In genomic region chr13:74105871-74106270, GRCh38 we compare ENCODE assay signal across 29 cellular contexts.
"Had no signal": no experiment of that assay in that cellular context is flagged by ENCODE, and none has a peak within 500 bp of the region (broad histone marks: within the 10 kb centered on the region; RNA-seq: fewer than 3 reads in every experiment).

No MANE protein-coding gene starts in this region.

- H3K9me3 ChIP-seq: esophagus muscularis mucosa, left lung, neutrophil, pancreas, right lobe of liver, testis, tibial artery had no signal

- H3K27me3 Mint-ChIP-seq: naive B cell; natural killer cell treated with Interleukin-12 subunit alpha and Interleukin-12 subunit beta and Interleukin-15 and Interleukin-18, amount 100 ng/mL, for 72 hours; type B pancreatic cell had no signal

- H3K36me3 ChIP-seq: esophagus muscularis mucosa, heart right ventricle, left lung, neutrophil, pancreas, right lobe of liver, tibial artery had no signal

- H3K27ac Mint-ChIP-seq: mesothelial cell of epicardium; natural killer cell treated with Interleukin-12 subunit alpha and Interleukin-12 subunit beta and Interleukin-15 and Interleukin-18, amount 100 ng/mL, for 72 hours; type B pancreatic cell had no signal

- H3K4me1 ChIP-seq: foreskin keratinocyte, left lung, pancreas, testis had no signal

- H3K4me2 ChIP-seq: smooth muscle cell had no signal

- H3K27ac ChIP-seq: coronary artery, esophagus muscularis mucosa, foreskin keratinocyte, heart right ventricle, left lung, neutrophil, pancreas, right lobe of liver, testis, tibial artery had no signal

- H3K27me3 ChIP-seq: esophagus muscularis mucosa, foreskin keratinocyte, heart right ventricle, left lung, neutrophil, right lobe of liver, testis, tibial artery had no signal

- H3K4me3 ChIP-seq: coronary artery, esophagus muscularis mucosa, heart right ventricle, left lung, mucosa of descending colon, pancreas, right lobe of liver, smooth muscle cell, testis, tibial artery had no signal

- H3K4me3 Mint-ChIP-seq: mesothelial cell of epicardium; naive B cell; natural killer cell treated with Interleukin-12 subunit alpha and Interleukin-12 subunit beta and Interleukin-15 and Interleukin-18, amount 100 ng/mL, for 72 hours; neural crest cell; type B pancreatic cell had no signal

- ATAC-seq: foreskin keratinocyte; heart right ventricle; left cardiac atrium; left lung; mucosa of descending colon; natural killer cell treated with Interleukin-12 subunit alpha and Interleukin-12 subunit beta and Interleukin-15 and Interleukin-18, amount 100 ng/mL, for 72 hours; pancreas; right lobe of liver; stimulated activated naive CD8-positive, alpha-beta T cell treated with anti-CD3 and anti-CD28 coated beads, Interleukin-15, Interleukin-2, amounts not matched to agents 100 U/mL and 50 U/mL, for 24 hours had no signal

- DNase-seq: dermis blood vessel endothelial cell; effector memory CD4-positive, alpha-beta T cell; foreskin keratinocyte; glutamatergic neuron; heart right ventricle; hippocampal formation; left cardiac atrium; left lung; mesenchymal stem cell; mucosa of descending colon; naive B cell; pancreas; right lobe of liver; stimulated activated CD4-positive, alpha-beta T cell treated with anti-CD3 and anti-CD28 coated beads, Interleukin-12 subunit alpha, Interleukin-12 subunit beta, amount 100 ng/mL, for 4 hours; stimulated activated CD4-positive, alpha-beta T cell treated with anti-CD3 and anti-CD28 coated beads, Interleukin-1b, Interleukin-23, amount 100 ng/mL, for 48 hours; stimulated activated CD4-positive, alpha-beta T cell treated with anti-CD3 and anti-CD28 coated beads, Interleukin-4, amount 100 ng/mL, for 1 hour; stimulated activated CD8-positive, alpha-beta memory T cell treated with anti-CD3 and anti-CD28 coated beads, Interleukin-4, amount 100 ng/mL, for 48 hours; stimulated activated naive CD8-positive, alpha-beta T cell treated with anti-CD3 and anti-CD28 coated beads, Interleukin-15, Interleukin-2, amounts not matched to agents 100 U/mL and 50 U/mL, for 24 hours; substantia nigra; testis; tibial artery had no signal
